In genomic region chr16:72357860-72358259, GRCh38 we compare ENCODE assay signal across 26 cellular contexts.
"Had no signal": no experiment of that assay in that cellular context is flagged by ENCODE, and none has a peak within 500 bp of the region (broad histone marks: within the 10 kb centered on the region; RNA-seq: fewer than 3 reads in every experiment).

No MANE protein-coding gene starts in this region.

- H3K27me3 Mint-ChIP-seq: activated CD4-positive, alpha-beta memory T cell treated with anti-CD3 and anti-CD28 coated beads for 36 hours; activated CD4-positive, alpha-beta T cell treated with anti-CD3 and anti-CD28 coated beads, Interleukin-2, amount 10 ng/mL, durations not matched to agents 7 days and 5 days; central memory CD8-positive, alpha-beta T cell; T-cell had no signal

- ATAC-seq: activated naive CD4-positive, alpha-beta T cell treated with anti-CD3 and anti-CD28 coated beads, Interleukin-2, amount 50 U/mL, for 72 hours; activated T-cell treated with anti-CD3 and anti-CD28 coated beads, Interleukin-2, amount 50 U/mL, for 4 hours; Panc1; Right ventricle myocardium inferior; T-cell had no signal

- H3K4me3 ChIP-seq: SK-N-MC had no signal

- H3K4me3 Mint-ChIP-seq: activated CD4-positive, alpha-beta memory T cell treated with anti-CD3 and anti-CD28 coated beads for 36 hours; activated CD4-positive, alpha-beta T cell treated with anti-CD3 and anti-CD28 coated beads, Interleukin-2, amount 10 ng/mL, durations not matched to agents 7 days and 5 days; activated T-cell treated with anti-CD3 and anti-CD28 coated beads, Interleukin-2, amount 50 U/mL, for 4 hours; central memory CD8-positive, alpha-beta T cell; T-cell had no signal

- H3K36me3 Mint-ChIP-seq: activated CD4-positive, alpha-beta memory T cell treated with anti-CD3 and anti-CD28 coated beads for 36 hours; activated naive CD4-positive, alpha-beta T cell treated with anti-CD3 and anti-CD28 coated beads, Interleukin-2, amount 50 U/mL, for 72 hours; T-cell had no signal

- H3K9me3 Mint-ChIP-seq: activated CD4-positive, alpha-beta T cell treated with anti-CD3 and anti-CD28 coated beads, Interleukin-2, amount 10 ng/mL, durations not matched to agents 7 days and 5 days; activated naive CD4-positive, alpha-beta T cell treated with anti-CD3 and anti-CD28 coated beads, Interleukin-2, amount 50 U/mL, for 72 hours; activated T-cell treated with anti-CD3 and anti-CD28 coated beads, Interleukin-2, amount 50 U/mL, for 4 hours; central memory CD8-positive, alpha-beta T cell had no signal

- H3K4me1 Mint-ChIP-seq: activated CD4-positive, alpha-beta T cell treated with anti-CD3 and anti-CD28 coated beads, Interleukin-2, amount 10 ng/mL, durations not matched to agents 7 days and 5 days; central memory CD8-positive, alpha-beta T cell; T-cell had no signal

- DNase-seq: activated CD4-positive, alpha-beta memory T cell treated with anti-CD3 and anti-CD28 coated beads for 36 hours; activated CD4-positive, alpha-beta T cell treated with anti-CD3 and anti-CD28 coated beads, Interleukin-2, amount 10 ng/mL, durations not matched to agents 7 days and 5 days; activated CD4-positive, CD25-positive, alpha-beta regulatory T cell; activated CD8-positive, alpha-beta memory T cell treated with anti-CD3 and anti-CD28 coated beads for 24 hours; activated effector memory CD4-positive, alpha-beta T cell treated with anti-CD3 and anti-CD28 coated beads, Interleukin-2, amount 50 U/mL, for 16 hours; activated naive CD4-positive, alpha-beta T cell treated with Interleukin-2 at 50 U/mL for 16 hours; activated T-cell treated with anti-CD3 and anti-CD28 coated beads, Interleukin-2, amount 50 U/mL, for 4 hours; KG1; NCI-H1048; NCI-H1417; NCI-H1694; NCI-H2029; NCI-H510A treated with DMSO at 0.1 percent for 48 hours; NCI-H69; NK-92 treated with Interleukin-12 subunit alpha and Interleukin-12 subunit beta, amount 100 ng/mL, for 24 hours; OCI-M1; RPMI8226; T-cell; T-helper 2 cell; T1000 had no signal

- H3K27ac ChIP-seq: SK-N-MC, VCaP had no signal

- H3K27ac Mint-ChIP-seq: activated CD4-positive, alpha-beta memory T cell treated with anti-CD3 and anti-CD28 coated beads for 36 hours; activated CD4-positive, alpha-beta T cell treated with anti-CD3 and anti-CD28 coated beads, Interleukin-2, amount 10 ng/mL, durations not matched to agents 7 days and 5 days; activated naive CD4-positive, alpha-beta T cell treated with anti-CD3 and anti-CD28 coated beads, Interleukin-2, amount 50 U/mL, for 72 hours; T-cell had no signal
